In genomic region chr19:21468791-21469190, GRCh38 we compare ENCODE assay signal across 21 cellular contexts. TPM values are rescaled to one million over a fixed set of nuclear protein-coding genes. Genes with fewer than 3 reads are reported as not detected.
DNase-seq lines count a peak whose midpoint lies in the region; ATAC-seq and TF ChIP-seq lines count a peak whose summit lies in the region.
"Had no signal": no experiment of that assay in that cellular context is flagged by ENCODE, and none has a peak within 500 bp of the region (broad histone marks: within the 10 kb centered on the region; RNA-seq: fewer than 3 reads in every experiment).

No MANE protein-coding gene starts in this region.

- no peak for ATAC-seq in lower lobe of right lung
- ATAC-seq: activated naive CD4-positive, alpha-beta T cell treated with anti-CD3 and anti-CD28 coated beads, Interleukin-2, amount 50 U/mL, for 72 hours; GM12878; sciatic nerve; stimulated activated naive CD8-positive, alpha-beta T cell treated with anti-CD3 and anti-CD28 coated beads, Interleukin-15, amount 100 ng/mL, for 72 hours; T-helper 17 cell had no signal

- no peaks in the 10 kb centered on the region for H3K9me3 ChIP-seq in lower lobe of right lung
- H3K9me3 ChIP-seq: ascending aorta, thyroid gland had no signal

- no peak overlapping the region for H3K27ac ChIP-seq in lower lobe of right lung
- H3K27ac ChIP-seq: ascending aorta, RWPE1, thyroid gland had no signal

- peaks cover 6% of the 10 kb centered on the region for H3K27me3 ChIP-seq in lower lobe of right lung (ENCODE audit: low read depth)
- H3K27me3 ChIP-seq: ascending aorta, thyroid gland had no signal

- no peaks in the 10 kb centered on the region for H3K36me3 ChIP-seq in lower lobe of right lung
- H3K36me3 ChIP-seq: ascending aorta, thyroid gland had no signal

- no peaks in the 10 kb centered on the region for H3K4me1 ChIP-seq in lower lobe of right lung
- H3K4me1 ChIP-seq: ascending aorta, thyroid gland had no signal

- DNase-seq in DMS53 (lab: John Stamatoyannopoulos, UW) (peak; percentile 8), DMS53 treated with DMSO at 0.1 percent for 48 hours (lab: John Stamatoyannopoulos, UW; ENCODE audit: unreplicated experiment) (no peak), ELF-1 (ENCODE audit: low read depth, low spot score) (peak; percentile 39), RKO (ENCODE audit: low spot score) (peak; percentile 9), lower lobe of right lung (no peak), NOMO-1 (lab: John Stamatoyannopoulos, UW; ENCODE audit: unreplicated experiment in 2 of 2) (no peak), NCI-H187 (lab: John Stamatoyannopoulos, UW) (no peak), NCI-H2107 (lab: John Stamatoyannopoulos, UW) (no peak)
- DNase-seq: activated CD4-positive, alpha-beta T cell treated with anti-CD3 and anti-CD28 coated beads for 48 hours; DND-41; HCEC 1CT; mammary epithelial cell; NCI-H2081 treated with DMSO at 0.1 percent for 48 hours; stimulated activated naive CD8-positive, alpha-beta T cell treated with anti-CD3 and anti-CD28 coated beads, Interleukin-15, amount 100 ng/mL, for 72 hours; T-helper 17 cell; thyroid gland had no signal

- intact Hi-C loops in lower lobe of right lung (cut with DNase I): no loop called here

- TF ChIP-seq CTCF in lower lobe of right lung (IDR thresholded peaks at IDR 0.05): peak; percentile 14

- no peak overlapping the region for H3K4me3 ChIP-seq in lower lobe of right lung
- H3K4me3 ChIP-seq: ascending aorta, GM12878, thyroid gland had no signal

RNA-seq across cellular contexts. Expression of gene ZNF429, which starts 36.6 kb away (rescaled TPM):
- total RNA-seq in lower lobe of right lung: 19.3 TPM

Comparison
In these comparisons a context has a peak if more than half of its experiments do, and no peak if none do; other contexts are left out.
1. DNase-seq: peak in DMS53 (single experiment), ELF-1 (single experiment) and RKO (single experiment); none in DMS53 treated with DMSO at 0.1 percent for 48 hours (single experiment), lower lobe of right lung (single experiment), NOMO-1 (0 of 2), NCI-H187 (0 of 2) and NCI-H2107 (single experiment).